In genomic region chr1:198601936-198602889, GRCh38 we compare ENCODE assay signal across 1 cellular context.
TF ChIP-seq lines count a peak whose summit lies in the region.

No MANE protein-coding gene starts in this region.

TF ChIP-seq in H1, 55 proteins besides CTCF, POLR2A, EP300 and RAD21 (continued from another document):
- no peak for TF ChIP-seq ATF3 (IDR thresholded peaks at IDR 0.05; ENCODE audit: insufficient read depth, low read depth, low read length)
- no peak for TF ChIP-seq SAP30 (IDR thresholded peaks at IDR 0.05; ENCODE audit: insufficient read depth, insufficient replicate concordance, low read length)
- TF ChIP-seq USF2 (IDR thresholded peaks at IDR 0.05; ENCODE audit: low read length) = no peak
- TF ChIP-seq CHD1 (IDR thresholded peaks at IDR 0.05; ENCODE audit: low read depth, low read length) = no peak
- no peak for TF ChIP-seq SIN3A (conservative IDR thresholded peaks at IDR 0.05 in 1 of 2, IDR thresholded peaks at IDR 0.05 in 1 of 2; ENCODE audit: low read depth in 1 of 2, low read length in 2 of 2)
- no peak for TF ChIP-seq BRCA1 (IDR thresholded peaks at IDR 0.05; ENCODE audit: low read depth, low read length)
